ENCODE assay signal across 11 cellular contexts in the genomic region with DNA sequence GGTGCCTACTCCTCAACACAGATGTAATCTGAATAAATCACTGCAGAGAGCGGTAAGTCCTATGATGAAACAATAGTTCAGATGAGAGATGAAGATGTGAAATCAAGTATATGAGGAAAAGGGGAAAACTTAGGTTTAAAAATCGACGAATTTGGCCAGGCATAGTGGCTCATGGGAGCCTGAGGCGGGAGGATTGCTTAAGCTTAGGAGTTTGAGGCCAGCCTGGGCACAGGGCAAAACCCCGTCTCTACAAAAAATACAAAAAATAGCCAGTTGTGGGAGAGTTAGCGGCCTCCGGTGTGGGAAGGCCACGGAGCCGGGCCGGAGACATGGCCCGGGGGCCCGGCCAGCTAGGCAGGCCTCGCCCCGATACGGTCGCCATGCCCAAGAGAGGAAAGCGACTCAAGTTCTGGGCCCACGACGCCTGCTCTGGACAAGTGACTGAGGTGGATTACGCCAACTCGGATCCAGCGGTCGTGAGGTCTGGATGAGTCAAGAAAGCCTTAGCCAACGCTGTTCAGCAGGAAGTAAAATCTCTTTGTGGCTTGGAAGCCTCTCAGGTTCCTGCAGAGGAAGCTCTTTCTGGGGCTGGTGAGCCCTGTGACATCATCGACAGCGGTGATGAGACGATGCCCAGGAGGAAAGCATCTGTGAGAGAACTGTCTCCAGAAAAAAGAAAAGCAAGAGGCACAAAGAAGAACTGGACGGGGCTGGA.
DNase-seq lines count a peak whose midpoint lies in the region; ATAC-seq, FAIRE-seq and TF ChIP-seq lines count a peak whose summit lies in the region.
"Had no signal": no experiment of that assay in that cellular context is flagged by ENCODE, and none has a peak within 500 bp of the region (broad histone marks: within the 10 kb centered on the region; RNA-seq: fewer than 3 reads in every experiment).

No MANE protein-coding gene starts in this region.

- H3K27ac Mint-ChIP-seq in activated CD4-positive, alpha-beta memory T cell treated with anti-CD3 and anti-CD28 coated beads for 36 hours = no peak overlapping the region

- no peaks in the 10 kb centered on the region for H3K79me2 ChIP-seq in MM.1S (ENCODE audit: low read length)

- no peak overlapping the region for H3K4me3 Mint-ChIP-seq in activated CD4-positive, alpha-beta memory T cell treated with anti-CD3 and anti-CD28 coated beads for 36 hours

- CTCF ChIA-PET in AG04449 (lab: Yijun Ruan, JAX) = interaction anchor here (1.1 to 2.2 kb wide), 2 partner anchors 9 to 67 kb away, joined by 3 to 7 read pairs; no protein-coding TSS in a partner anchor
- CTCF ChIA-PET in activated CD4-positive, alpha-beta memory T cell treated with anti-CD3 and anti-CD28 coated beads for 36 hours (lab: Charles Lee) = interaction anchor here (1.1 to 1.6 kb wide), 2 partner anchors 32 to 34 kb away, joined by 3 to 4 read pairs; no protein-coding TSS in a partner anchor

- TF ChIP-seq POLR2A in testis (IDR thresholded peaks at IDR 0.05) = no peak
- TF ChIP-seq POLR2A in GM12891 (IDR thresholded peaks at IDR 0.05; ENCODE audit: low read depth, low read length) = no peak

- peak; percentile 44 for ATAC-seq in left ventricle myocardium superior
- ATAC-seq: left lobe of liver had no signal

- no peak for FAIRE-seq in GM12891 (lab: Jason Lieb, UNC)
- FAIRE-seq: H1 had no signal

- H3K4me1 Mint-ChIP-seq in activated CD4-positive, alpha-beta memory T cell treated with anti-CD3 and anti-CD28 coated beads for 36 hours (ENCODE audit: low read depth) = peaks cover 15% of the 10 kb centered on the region

- no peak overlapping the region for H2AFZ ChIP-seq in MM.1S (ENCODE audit: low read length)

- intact Hi-C loops in activated CD4-positive, alpha-beta memory T cell treated with anti-CD3 and anti-CD28 coated beads for 36 hours (cut with micrococcal nuclease) = loop anchor here (2.0 kb wide), 1 partner anchor 20 kb away; no protein-coding TSS in a partner anchor
- intact Hi-C loops in left ventricle myocardium superior (cut with micrococcal nuclease) = no loop called here
- intact Hi-C loops in posterior cingulate gyrus (cut with DNase I) = no loop called here
- intact Hi-C loops in testis (cut with DNase I; ENCODE audit: low total_unique reads) = no loop called here

- DNase-seq in AG04449 (ENCODE audit: low read depth, low spot score) = peak; percentile 71
- DNase-seq in KBM-7 = peak; percentile 78
- peak; percentile 73 for DNase-seq in activated CD4-positive, alpha-beta memory T cell treated with anti-CD3 and anti-CD28 coated beads for 36 hours
- DNase-seq in left ventricle myocardium superior = peak; percentile 42
- DNase-seq in posterior cingulate gyrus = no peak
- DNase-seq in testis = no peak
- DNase-seq in GM12891 (ENCODE audit: insufficient read length, low spot score) = no peak
- DNase-seq in MM.1S = no peak
- DNase-seq: DMS53 had no signal

- POLR2A ChIA-PET in AG04449 (lab: Yijun Ruan, JAX) = interaction anchor here (2.5 kb wide), 1 partner anchor 17 kb away, joined by 11 read pairs; no protein-coding TSS in a partner anchor
- POLR2A ChIA-PET in activated CD4-positive, alpha-beta memory T cell treated with anti-CD3 and anti-CD28 coated beads for 36 hours (lab: Charles Lee) = no interaction called here

- H3K9me3 ChIP-seq in testis (no peaks in the 10 kb centered on the region), MM.1S (replicated peaks; ENCODE audit: insufficient read depth, low read length) (no peaks in the 10 kb centered on the region)

- in situ Hi-C loops in KBM-7 (cut with MboI; ENCODE audit: low pct_unique_long_range_greater_than_20kb, low sequenced_read_pairs) = no loop called here

- no peaks in the 10 kb centered on the region for H3F3A ChIP-seq in MM.1S (ENCODE audit: insufficient read depth, low read length)

- no peak overlapping the region for H3K9ac ChIP-seq in MM.1S (ENCODE audit: low read length)

- H3K4me2 ChIP-seq in MM.1S (ENCODE audit: low read depth, low read length) = no peak overlapping the region

- H4K20me1 ChIP-seq in MM.1S (ENCODE audit: insufficient read depth, low read length) = no peaks in the 10 kb centered on the region

- H3K36me3 Mint-ChIP-seq in activated CD4-positive, alpha-beta memory T cell treated with anti-CD3 and anti-CD28 coated beads for 36 hours = no peaks in the 10 kb centered on the region

- 83 to 86% methylated on average over 28 of the region's 28 CpGs for WGBS in testis, 2 donors

- H3K4me1 ChIP-seq in testis = no peaks in the 10 kb centered on the region
- no peaks in the 10 kb centered on the region for H3K4me1 ChIP-seq in MM.1S (ENCODE audit: low read length)

- H3K9me3 Mint-ChIP-seq in activated CD4-positive, alpha-beta memory T cell treated with anti-CD3 and anti-CD28 coated beads for 36 hours = no peaks in the 10 kb centered on the region

- H3K9me2 ChIP-seq in MM.1S (replicated peaks; ENCODE audit: insufficient read depth, low read length) = no peaks in the 10 kb centered on the region

- no peak overlapping the region for H3K27ac ChIP-seq in testis
- H3K27ac ChIP-seq in MM.1S (ENCODE audit: low read length) = no peak overlapping the region

- H3K36me3 ChIP-seq in testis (ENCODE audit: low read depth, missing control alignments) (no peaks in the 10 kb centered on the region), MM.1S (replicated peaks; ENCODE audit: insufficient read depth, low read length) (no peaks in the 10 kb centered on the region)

- TF ChIP-seq CTCF in AG04449 (IDR thresholded peaks at IDR 0.05; ENCODE audit: insufficient read depth, low read length, missing control alignments) = no peak
- no peak for TF ChIP-seq CTCF in testis (IDR thresholded peaks at IDR 0.05)
- TF ChIP-seq CTCF in MM.1S (IDR thresholded peaks at IDR 0.05; ENCODE audit: low read length) = no peak

- H3K4me3 ChIP-seq in AG04449 (ENCODE audit: low read depth, low read length) (no peak overlapping the region), testis (no peak overlapping the region), MM.1S (ENCODE audit: low read length) (no peak overlapping the region)

- no peaks in the 10 kb centered on the region for H3K27me3 Mint-ChIP-seq in activated CD4-positive, alpha-beta memory T cell treated with anti-CD3 and anti-CD28 coated beads for 36 hours

- H3K27me3 ChIP-seq in testis (no peaks in the 10 kb centered on the region), MM.1S (replicated peaks; ENCODE audit: insufficient read depth, low read length) (no peaks in the 10 kb centered on the region)

TF ChIP-seq in GM12891, 5 proteins besides CTCF, POLR2A, EP300 and RAD21:
- TF ChIP-seq SPI1 (IDR thresholded peaks at IDR 0.05; ENCODE audit: low read depth, low read length) = no peak
- TF ChIP-seq POLR2AphosphoS5 (IDR thresholded peaks at IDR 0.05; ENCODE audit: low read depth, low read length) = no peak
- TF ChIP-seq PAX5 (IDR thresholded peaks at IDR 0.05; ENCODE audit: insufficient read depth, low read length, severe bottlenecking) = no peak
- no peak for TF ChIP-seq TAF1 (IDR thresholded peaks at IDR 0.05; ENCODE audit: low read depth, low read length)
- TF ChIP-seq POU2F2 (IDR thresholded peaks at IDR 0.05; ENCODE audit: low read depth, low read length) = no peak

Comparison
In these comparisons a context has a peak if more than half of its experiments do, and no peak if none do; other contexts are left out.
1. DNase-seq: peak in AG04449 (single experiment), KBM-7 (single experiment), activated CD4-positive, alpha-beta memory T cell treated with anti-CD3 and anti-CD28 coated beads for 36 hours (single experiment) and left ventricle myocardium superior (single experiment); none in posterior cingulate gyrus (0 of 10), testis (single experiment), GM12891 (single experiment) and MM.1S (single experiment).